8 cellular contexts compared by ENCODE assay signal in the genomic region with DNA sequence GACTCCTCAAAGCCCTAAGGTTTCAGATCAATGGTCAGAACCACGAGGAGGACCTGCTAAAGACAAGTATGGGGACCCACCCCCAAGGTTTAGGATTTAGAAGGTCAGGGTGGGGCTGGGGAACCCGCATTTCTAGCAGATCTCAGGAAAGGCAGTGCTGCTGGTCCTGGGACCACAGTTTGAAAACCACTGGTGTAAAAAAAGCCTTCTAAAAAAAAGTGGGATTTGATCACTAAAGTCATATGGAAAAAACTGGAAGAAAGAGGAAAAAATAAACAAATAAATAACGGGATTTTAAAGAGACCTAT. TPM values are rescaled to one million over a fixed set of nuclear protein-coding genes. Genes with fewer than 3 reads are reported as not detected.
A peak's percentile ranks its signal among the peaks of the same experiment; 100 is the strongest.
DNase-seq lines count a peak whose midpoint lies in the region; ATAC-seq and TF ChIP-seq lines count a peak whose summit lies in the region.

No MANE protein-coding gene starts in this region.

- peak overlapping the region; percentile 73 for H3K4me3 ChIP-seq in Caco-2 (ENCODE audit: low read depth, low read length)
- H3K4me3 ChIP-seq in OCI-LY1 (ENCODE audit: low read depth, low read length, poor library complexity, severe bottlenecking), result peak overlapping the region; percentile 82
- H3K4me3 ChIP-seq in epithelial cell of esophagus (ENCODE audit: low read length), result peak overlapping the region; percentile 58
- H3K4me3 ChIP-seq in osteoblast (ENCODE audit: insufficient read depth, low read length), result peak overlapping the region; percentile 72

- no TSS peak for BruUV-seq in Caco-2 (replicated peaks; lab: Mats Ljungman, UMichigan)

- POLR2A ChIA-PET in Caco-2 (lab: Charles Lee), result no interaction called here

- no peaks in the 10 kb centered on the region for H3K9me2 ChIP-seq in OCI-LY1 (ENCODE audit: low read depth, low read length)

- H3K36me3 ChIP-seq in Caco-2 (ENCODE audit: control insufficient read depth, insufficient read depth, low read length), result no peaks in the 10 kb centered on the region
- no peaks in the 10 kb centered on the region for H3K36me3 ChIP-seq in OCI-LY1 (ENCODE audit: insufficient read depth, low read length)
- H3K36me3 ChIP-seq in osteoblast (ENCODE audit: insufficient read depth, low read length), result no peaks in the 10 kb centered on the region

- no peaks in the 10 kb centered on the region for H3K36me3 Mint-ChIP-seq in Caco-2 (ENCODE audit: insufficient read depth, unreplicated experiment)

- no peaks in the 10 kb centered on the region for H3K27me3 Mint-ChIP-seq in Caco-2 (ENCODE audit: insufficient read depth, unreplicated experiment)

- no peaks in the 10 kb centered on the region for H3K9me3 Mint-ChIP-seq in Caco-2 (ENCODE audit: unreplicated experiment)

- peak overlapping the region; percentile 30 for H3K27ac ChIP-seq in OCI-LY1 (ENCODE audit: low read depth, low read length, poor library complexity, severe bottlenecking)
- H3K27ac ChIP-seq in osteoblast (ENCODE audit: low read depth, low read length), result no peak overlapping the region

- H3K4me2 ChIP-seq in OCI-LY1 (ENCODE audit: low read length) (peak overlapping the region; percentile 79), osteoblast (ENCODE audit: insufficient read depth, low read length) (peak overlapping the region; percentile 78)

- intact Hi-C loops in Caco-2 (cut with micrococcal nuclease; ENCODE audit: unreplicated experiment), result loop anchor here (10.0 kb wide), 1 partner anchor 168 kb away; no protein-coding TSS in a partner anchor

- H3K79me2 ChIP-seq in OCI-LY1 (ENCODE audit: insufficient read depth, low read length), result no peaks in the 10 kb centered on the region
- no peaks in the 10 kb centered on the region for H3K79me2 ChIP-seq in osteoblast (ENCODE audit: insufficient read depth, low read length)

- peak overlapping the region; percentile 86 for H3K9ac ChIP-seq in OCI-LY1 (ENCODE audit: low read length)

- H4K20me1 ChIP-seq in OCI-LY1 (ENCODE audit: insufficient read depth, low read length) (no peaks in the 10 kb centered on the region), osteoblast (ENCODE audit: insufficient read depth, low read length) (peaks cover 5% of the 10 kb centered on the region)

- H3K4me1 Mint-ChIP-seq in Caco-2 (ENCODE audit: low read depth, unreplicated experiment), result peaks cover 15% of the 10 kb centered on the region

- ATAC-seq in GM18870 (IDR thresholded peaks at IDR 0.05; ENCODE audit: unreplicated experiment), result no peak

- H3K9me3 ChIP-seq in Caco-2 (peaks cover 16% of the 10 kb centered on the region), OCI-LY1 (ENCODE audit: low read length) (peaks cover 5% of the 10 kb centered on the region), osteoblast (ENCODE audit: low read depth, low read length) (no peaks in the 10 kb centered on the region)

- H3K27ac Mint-ChIP-seq in Caco-2 (ENCODE audit: unreplicated experiment), result peak overlapping the region; percentile 72

- DNase-seq in Caco-2 (no peak), epithelial cell of esophagus (ENCODE audit: low read depth) (peak; percentile 4), osteoblast (ENCODE audit: insufficient read length, low spot score, missing footprints) (no peak), NCI-H526 (lab: John Stamatoyannopoulos, UW) (no peak), epidermal melanocyte (ENCODE audit: insufficient read length, low spot score) (no peak), kidney tubule cell (ENCODE audit: low spot score) (no peak)

- TF ChIP-seq CTCF in Caco-2 (IDR thresholded peaks at IDR 0.05; ENCODE audit: insufficient read depth in 1 of 2, low read depth in 1 of 2, low read length in 1 of 2, severe bottlenecking in 1 of 2, unreplicated experiment in 1 of 2), result no peak
- TF ChIP-seq CTCF in OCI-LY1 (IDR thresholded peaks at IDR 0.05; ENCODE audit: low read length), result no peak
- TF ChIP-seq CTCF in epithelial cell of esophagus (IDR thresholded peaks at IDR 0.05; ENCODE audit: insufficient read depth, low read depth, low read length, missing control alignments), result no peak
- no peak for TF ChIP-seq CTCF in osteoblast (IDR thresholded peaks at IDR 0.05; ENCODE audit: extremely low read depth, low read depth, low read length)

- no peak overlapping the region for H2AFZ ChIP-seq in OCI-LY1 (ENCODE audit: low read length)
- peak overlapping the region; percentile 73 for H2AFZ ChIP-seq in osteoblast (ENCODE audit: low read length)

- CTCF ChIA-PET in Caco-2 (lab: Charles Lee), result no interaction called here

- peak overlapping the region; percentile 81 for H3K4me3 Mint-ChIP-seq in Caco-2 (ENCODE audit: unreplicated experiment)

- no peaks in the 10 kb centered on the region for H3F3A ChIP-seq in OCI-LY1 (ENCODE audit: insufficient read depth, low read length)

- H3K27me3 ChIP-seq in Caco-2 (replicated peaks; ENCODE audit: control insufficient read depth, insufficient read depth, low read length) (no peaks in the 10 kb centered on the region), OCI-LY1 (ENCODE audit: insufficient read depth, low read length) (no peaks in the 10 kb centered on the region), osteoblast (ENCODE audit: insufficient read depth, low read length) (no peaks in the 10 kb centered on the region)

- H3K4me1 ChIP-seq in Caco-2 (peaks cover 7% of the 10 kb centered on the region; the same call in 1 of the 2 replicates), OCI-LY1 (ENCODE audit: insufficient read depth, low read length, severe bottlenecking) (peaks cover 18% of the 10 kb centered on the region), osteoblast (ENCODE audit: insufficient read depth, low read length) (no peaks in the 10 kb centered on the region)

RNA-seq across cellular contexts. Expression of a gene that starts 0.8 kb away (rescaled TPM):
- 38.0 and 41.3 TPM in 2 replicates for total RNA-seq in Caco-2 (2022)
- total RNA-seq in osteoblast, result 41.5 and 59.4 TPM in 2 replicates
